8 cellular contexts compared by ENCODE assay signal in the genomic region with DNA sequence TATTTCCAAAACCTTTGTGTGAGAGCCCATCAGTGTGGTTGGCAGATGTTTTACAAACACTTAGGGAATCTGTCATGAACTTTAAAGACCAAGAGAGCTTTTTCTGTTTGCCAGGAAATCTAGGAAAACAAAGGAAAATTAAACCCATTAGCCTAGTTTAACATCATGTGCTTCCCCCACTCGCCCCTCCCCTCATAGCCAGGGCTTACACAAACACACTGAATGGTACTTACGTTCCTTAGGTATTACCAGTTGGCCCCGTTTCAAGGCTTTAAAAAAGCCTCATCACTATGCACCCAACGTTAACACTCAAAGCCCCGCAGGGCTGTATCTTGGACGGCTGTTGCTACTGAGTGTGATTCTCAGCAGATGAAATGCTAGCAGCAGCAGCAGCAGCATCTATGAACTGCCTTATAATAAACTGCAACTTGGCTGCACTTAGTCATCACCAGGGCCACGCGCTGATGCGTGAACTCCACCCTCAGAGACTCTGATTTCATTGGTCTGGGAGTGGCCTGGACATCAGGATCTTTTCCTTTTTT. TPM values are rescaled to one million over a fixed set of nuclear protein-coding genes. Genes with fewer than 3 reads are reported as not detected.
DNase-seq lines count a peak whose midpoint lies in the region; ATAC-seq and TF ChIP-seq lines count a peak whose summit lies in the region.

No MANE protein-coding gene starts in this region.

- peak overlapping the region; percentile 93 for H3K27ac ChIP-seq in CD4-positive, CD25-positive, alpha-beta regulatory T cell (ENCODE audit: insufficient read depth, low read length, poor library complexity, severe bottlenecking)
- peak overlapping the region; percentile 18 for H3K27ac ChIP-seq in mesodermal cell (ENCODE audit: low read depth, low read length, severe bottlenecking)

- peaks cover 35 to 89% (median 63%) of the 10 kb centered on the region in 4 donors for H3K4me1 Mint-ChIP-seq in CD4-positive, CD25-positive, alpha-beta regulatory T cell
- H3K4me1 Mint-ChIP-seq in MCF 10A (ENCODE audit: insufficient read depth, unreplicated experiment) (peaks cover 44% of the 10 kb centered on the region), progenitor cell of endocrine pancreas (ENCODE audit: low read depth) (peaks cover 9% of the 10 kb centered on the region)

- no TSS peak for BruUV-seq in MCF 10A (replicated peaks; lab: Mats Ljungman, UMichigan)

- POLR2A ChIA-PET in MCF 10A (lab: Yijun Ruan, JAX): interaction anchor here (0.8 to 2.6 kb wide), 7 partner anchors 15 to 276 kb away, joined by 3 to 20 read pairs (median 4); a partner anchor contains a TSS

- H3K9me3 ChIP-seq in CD4-positive, CD25-positive, alpha-beta regulatory T cell (ENCODE audit: control insufficient read depth in 2 of 2, low read length in 2 of 2): no peaks in the 10 kb centered on the region
- H3K9me3 ChIP-seq in mesodermal cell (ENCODE audit: control insufficient read depth, low read length): no peaks in the 10 kb centered on the region

- no peaks in the 10 kb centered on the region for H3K27me3 Mint-ChIP-seq in CD4-positive, CD25-positive, alpha-beta regulatory T cell
- H3K27me3 Mint-ChIP-seq in MCF 10A (ENCODE audit: insufficient read depth, unreplicated experiment) (no peaks in the 10 kb centered on the region), progenitor cell of endocrine pancreas (no peaks in the 10 kb centered on the region)

- WGBS in mesodermal cell (ENCODE audit: insufficient coverage in 2 of 2), 2 experiments: 31 to 50% methylated on average over 6 to 9 of the region's 9 CpGs

- no peaks in the 10 kb centered on the region for H3K27me3 ChIP-seq in CD4-positive, CD25-positive, alpha-beta regulatory T cell (ENCODE audit: control insufficient read depth, insufficient read depth, low read length)

- peaks cover 94% of the 10 kb centered on the region for H3K4me1 ChIP-seq in CD4-positive, CD25-positive, alpha-beta regulatory T cell (ENCODE audit: control insufficient read depth, insufficient read depth, low read length, poor library complexity, severe bottlenecking)
- peaks cover 6% of the 10 kb centered on the region for H3K4me1 ChIP-seq in mesodermal cell (ENCODE audit: control insufficient read depth, insufficient read depth, low read length, poor library complexity, severe bottlenecking)

- H3K4me3 ChIP-seq in CD4-positive, CD25-positive, alpha-beta regulatory T cell (ENCODE audit: low read depth, low read length): peak overlapping the region; percentile 93
- no peak overlapping the region for H3K4me3 ChIP-seq in mesodermal cell (ENCODE audit: extremely low read depth, insufficient read depth, low read length, poor library complexity, severe bottlenecking)

- intact Hi-C loops in MCF 10A (cut with micrococcal nuclease): no loop called here

- peaks cover 4% of the 10 kb centered on the region for H3K36me3 ChIP-seq in CD4-positive, CD25-positive, alpha-beta regulatory T cell (ENCODE audit: control insufficient read depth, insufficient read depth, low read length)
- H3K36me3 ChIP-seq in mesodermal cell (ENCODE audit: control insufficient read depth, insufficient read depth, low read length): no peaks in the 10 kb centered on the region

- H3K27ac Mint-ChIP-seq in CD4-positive, CD25-positive, alpha-beta regulatory T cell: peak overlapping the region; percentile 90 to 94 (median 91)
- no peak overlapping the region for H3K27ac Mint-ChIP-seq in MCF 10A (ENCODE audit: low read depth, unreplicated experiment)
- H3K27ac Mint-ChIP-seq in progenitor cell of endocrine pancreas: no peak overlapping the region

- TF ChIP-seq CTCF in MCF 10A (IDR thresholded peaks at IDR 0.05; ENCODE audit: unreplicated experiment) (no peak), progenitor cell of endocrine pancreas (IDR thresholded peaks at IDR 0.05; ENCODE audit: unreplicated experiment) (no peak)

- CTCF ChIA-PET in MCF 10A (lab: Yijun Ruan, JAX): interaction anchor here (0.6 to 0.9 kb wide), 3 partner anchors 23 to 129 kb away, joined by 3 to 8 read pairs (median 3); no protein-coding TSS in a partner anchor

- peak; percentile 33 to 59 (median 43) for DNase-seq in CD4-positive, CD25-positive, alpha-beta regulatory T cell
- DNase-seq in GOT3 (lab: John Stamatoyannopoulos, UW) (peak; percentile 2), NCI-H524 (lab: John Stamatoyannopoulos, UW) (peak; percentile 77 to 91), MCF 10A (ENCODE audit: unreplicated experiment) (peak; percentile 98), progenitor cell of endocrine pancreas (ENCODE audit: low spot score, unreplicated experiment) (no peak)

- peak overlapping the region; percentile 83 to 97 (median 88) for H3K4me3 Mint-ChIP-seq in CD4-positive, CD25-positive, alpha-beta regulatory T cell
- H3K4me3 Mint-ChIP-seq in MCF 10A (ENCODE audit: unreplicated experiment) (peak overlapping the region; percentile 46), progenitor cell of endocrine pancreas (ENCODE audit: low read depth) (no peak overlapping the region)

- H3K36me3 Mint-ChIP-seq in CD4-positive, CD25-positive, alpha-beta regulatory T cell: no peaks in the 10 kb centered on the region
- H3K36me3 Mint-ChIP-seq in MCF 10A (ENCODE audit: insufficient read depth, unreplicated experiment): no peaks in the 10 kb centered on the region
- no peaks in the 10 kb centered on the region for H3K36me3 Mint-ChIP-seq in progenitor cell of endocrine pancreas (ENCODE audit: insufficient read depth)

- ATAC-seq in CD4-positive, CD25-positive, alpha-beta regulatory T cell (ENCODE audit: low read depth in 2 of 2): peak; percentile 46 to 48
- ATAC-seq in HG03045 (IDR thresholded peaks at IDR 0.05; ENCODE audit: unreplicated experiment): no peak
- no peak for ATAC-seq in HG03439 (IDR thresholded peaks at IDR 0.05; ENCODE audit: unreplicated experiment)

- no peaks in the 10 kb centered on the region for H3K9me3 Mint-ChIP-seq in CD4-positive, CD25-positive, alpha-beta regulatory T cell
- H3K9me3 Mint-ChIP-seq in MCF 10A (ENCODE audit: unreplicated experiment) (no peaks in the 10 kb centered on the region), progenitor cell of endocrine pancreas (ENCODE audit: low read depth) (no peaks in the 10 kb centered on the region)

RNA-seq across cellular contexts. Expression of a gene that starts 20.1 kb away (rescaled TPM):
- total RNA-seq in CD4-positive, CD25-positive, alpha-beta regulatory T cell: 274 TPM
- polyA plus RNA-seq in CD4-positive, CD25-positive, alpha-beta regulatory T cell: 100 to 1,000 TPM; 109 to 206 (median 167) TPM
- 11.4 and 12.9 TPM in 2 replicates for total RNA-seq in MCF 10A (2022)
- polyA plus RNA-seq in mesodermal cell (2013, experiment 1 of 2): 6.4 TPM
- polyA plus RNA-seq in mesodermal cell (2013, experiment 2 of 2): 6.6 TPM
- 28.8 and 30.1 TPM in 2 replicates for total RNA-seq in progenitor cell of endocrine pancreas

Comparison
In these comparisons a context has a peak if more than half of its experiments do, and no peak if none do; other contexts are left out.
1. ATAC-seq: peak in CD4-positive, CD25-positive, alpha-beta regulatory T cell (2 of 2); none in HG03045 (single experiment) and HG03439 (single experiment).
2. H3K27ac Mint-ChIP-seq: peak in CD4-positive, CD25-positive, alpha-beta regulatory T cell (3 of 3); none in MCF 10A (single experiment) and progenitor cell of endocrine pancreas (single experiment).